In the genomic region with DNA sequence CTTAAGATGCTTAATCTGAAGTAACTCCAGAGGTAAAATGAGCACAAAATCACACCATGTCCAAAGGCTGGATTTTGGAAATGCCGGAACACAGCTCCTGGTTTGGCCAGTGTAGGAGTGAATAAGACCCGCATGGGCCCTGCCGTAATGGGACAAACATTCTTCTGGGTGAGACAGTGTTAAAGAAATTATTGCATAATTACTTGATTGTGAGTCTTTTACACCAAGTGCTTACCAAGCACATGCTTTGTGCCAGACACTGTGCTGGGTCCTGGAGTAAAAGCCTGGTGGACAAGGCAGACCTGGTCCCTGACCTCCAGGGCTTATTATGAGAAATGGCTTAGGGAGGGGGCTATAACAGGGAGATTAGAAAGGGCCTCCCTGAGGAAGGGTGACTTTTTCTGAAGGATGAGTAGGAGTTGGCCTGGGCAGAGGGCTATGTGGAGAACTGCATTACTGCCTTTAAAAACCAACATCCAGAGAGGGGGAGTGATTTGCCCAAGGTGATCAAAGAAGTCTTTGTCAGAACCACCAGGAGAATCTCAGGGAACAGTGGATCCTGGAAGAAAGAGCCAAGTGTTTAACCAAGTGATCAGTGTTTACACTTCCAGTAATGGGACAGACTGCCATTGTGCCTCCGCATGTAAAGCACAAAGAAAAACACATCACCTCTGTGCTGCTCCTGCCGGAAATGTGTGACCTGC, we compare ENCODE assay signal across 19 cellular contexts. TPM values are rescaled to one million over a fixed set of nuclear protein-coding genes. Genes with fewer than 3 reads are reported as not detected.
A peak's percentile ranks its signal among the peaks of the same experiment; 100 is the strongest.
DNase-seq lines count a peak whose midpoint lies in the region; ATAC-seq and TF ChIP-seq lines count a peak whose summit lies in the region.
"Had no signal": no experiment of that assay in that cellular context is flagged by ENCODE, and none has a peak within 500 bp of the region (broad histone marks: within the 10 kb centered on the region; RNA-seq: fewer than 3 reads in every experiment).

No MANE protein-coding gene starts in this region.

- DNase-seq in NCI-H748 (lab: John Stamatoyannopoulos, UW; ENCODE audit: unreplicated experiment) (peak; percentile 28), NCI-H748 treated with DMSO at 0.1 percent for 48 hours (lab: John Stamatoyannopoulos, UW) (no peak), RWPE1 (ENCODE audit: low spot score) (no peak), islet precursor cell (peak; percentile 63), type B pancreatic cell (ENCODE audit: extremely low spot score, unreplicated experiment) (no peak), NCI-H2107 (lab: John Stamatoyannopoulos, UW) (no peak), NCI-H524 treated with DMSO at 0.1 percent for 48 hours (lab: John Stamatoyannopoulos, UW) (no peak)
- DNase-seq: activated CD8-positive, alpha-beta memory T cell treated with anti-CD3 and anti-CD28 coated beads, Interleukin-2, amount 50 U/mL, for 4 hours; DMS53; heart left ventricle; naive thymus-derived CD4-positive, alpha-beta T cell; NCI-H187 treated with DMSO at 0.1 percent for 48 hours; NCI-H446; spleen; T-helper 9 cell had no signal

- peaks cover 49% of the 10 kb centered on the region for H3K4me1 Mint-ChIP-seq in type B pancreatic cell (ENCODE audit: unreplicated experiment)

- ATAC-seq in HG03135 (IDR thresholded peaks at IDR 0.05; ENCODE audit: unreplicated experiment) = no peak
- ATAC-seq: naive thymus-derived CD4-positive, alpha-beta T cell had no signal

- peaks cover 4% of the 10 kb centered on the region for H3K27me3 Mint-ChIP-seq in type B pancreatic cell

- H3K36me3 Mint-ChIP-seq in type B pancreatic cell = no peaks in the 10 kb centered on the region
- H3K36me3 Mint-ChIP-seq: naive thymus-derived CD4-positive, alpha-beta T cell had no signal

- POLR2A ChIA-PET in RWPE1 (lab: Yijun Ruan, JAX; ENCODE audit: low non-redundant PET) = no interaction called here

- H3K27ac ChIP-seq in RWPE1 = peak overlapping the region; percentile 86
- H3K27ac ChIP-seq: heart left ventricle, SJSA1 had no signal

- TF ChIP-seq CTCF in RWPE1 (conservative IDR thresholded peaks at IDR 0.05; ENCODE audit: low read depth) = no peak
- no peak for TF ChIP-seq CTCF in type B pancreatic cell (conservative IDR thresholded peaks at IDR 0.05)

- no peaks in the 10 kb centered on the region for H3K9me3 Mint-ChIP-seq in type B pancreatic cell
- H3K9me3 Mint-ChIP-seq: naive thymus-derived CD4-positive, alpha-beta T cell had no signal

- H3K27ac Mint-ChIP-seq in type B pancreatic cell = peak overlapping the region; percentile 29
- H3K27ac Mint-ChIP-seq: naive thymus-derived CD4-positive, alpha-beta T cell had no signal

- CTCF ChIA-PET in RWPE1 (lab: Yijun Ruan, JAX) = interaction anchor here (0.7 kb wide), 1 partner anchor 311 kb away, joined by 3 read pairs; no protein-coding TSS in a partner anchor

- H3K4me3 Mint-ChIP-seq in type B pancreatic cell = no peak overlapping the region

RNA-seq across cellular contexts. Expression of a gene that starts 3.5 kb away (rescaled TPM):
- total RNA-seq in type B pancreatic cell (ENCODE audit: low replicate concordance) = not detected in 2 replicates
- total RNA-seq: cerebellum; naive thymus-derived CD4-positive, alpha-beta T cell; pulmonary artery endothelial cell; spleen had no signal

RNA-seq across cellular contexts. Expression of a gene that starts 19.5 kb away (rescaled TPM):
- 7.8 and 17.4 TPM in 2 replicates for total RNA-seq in type B pancreatic cell (ENCODE audit: low replicate concordance)

RNA-seq across cellular contexts. Expression of a gene that starts 59.4 kb away (rescaled TPM):
- total RNA-seq in type B pancreatic cell (ENCODE audit: low replicate concordance) = 4.9 and 5.5 TPM in 2 replicates

RNA-seq across cellular contexts. Expression of a gene that starts 59.4 kb away (rescaled TPM):
- 36.3 and 40.5 TPM in 2 replicates for total RNA-seq in type B pancreatic cell (ENCODE audit: low replicate concordance)

Comparison
In these comparisons a context has a peak if more than half of its experiments do, and no peak if none do; other contexts are left out.
1. DNase-seq: peak in NCI-H748 (single experiment) and islet precursor cell (single experiment); none in NCI-H748 treated with DMSO at 0.1 percent for 48 hours (single experiment), RWPE1 (single experiment), type B pancreatic cell (single experiment), NCI-H2107 (single experiment) and NCI-H524 treated with DMSO at 0.1 percent for 48 hours (single experiment).